Comparison of ENCODE assay signal across 27 cellular contexts in the genomic region with DNA sequence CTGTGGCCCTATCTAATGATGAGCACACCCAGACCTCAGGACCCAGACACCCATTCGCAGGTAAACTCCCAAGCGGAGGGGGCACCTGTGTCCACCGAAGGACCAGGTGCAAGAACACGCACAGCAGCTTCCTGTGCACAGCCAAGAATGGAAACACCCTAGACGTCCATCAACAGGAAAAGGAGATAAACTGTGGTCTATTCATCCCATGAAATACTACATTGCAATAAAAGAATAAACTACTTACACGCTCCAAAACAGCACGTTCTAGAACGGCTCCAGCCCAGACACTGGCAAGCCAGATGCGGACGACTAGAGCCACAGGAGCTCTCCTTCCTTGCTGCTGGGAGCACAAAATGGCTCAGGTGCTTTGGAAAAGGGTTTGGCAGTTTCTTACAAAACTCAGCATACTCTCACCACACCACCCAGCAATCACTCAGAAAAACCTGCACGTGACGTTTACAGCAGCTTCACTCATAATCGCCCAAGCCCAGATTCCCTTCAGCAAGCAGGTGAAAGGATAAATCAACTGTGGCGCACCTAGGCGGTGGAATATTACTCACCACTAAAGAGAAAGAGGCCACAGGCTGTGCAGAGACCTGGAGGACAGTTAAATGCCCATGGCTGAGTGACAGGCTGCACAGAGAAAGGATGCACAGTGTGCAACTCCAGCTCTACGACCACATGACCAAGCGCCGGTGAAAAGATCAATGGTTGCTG. TPM values are rescaled to one million over a fixed set of nuclear protein-coding genes. Genes with fewer than 3 reads are reported as not detected.
"Had no signal": no experiment of that assay in that cellular context is flagged by ENCODE, and none has a peak within 500 bp of the region (broad histone marks: within the 10 kb centered on the region; RNA-seq: fewer than 3 reads in every experiment).

No MANE protein-coding gene starts in this region.

- H3K36me3 ChIP-seq: cardiac muscle cell had no signal

- H3K9ac ChIP-seq: SK-N-SH had no signal

- H3K4me2 ChIP-seq: SK-N-SH had no signal

- ATAC-seq: activated CD8-positive, alpha-beta T cell treated with anti-CD3 and anti-CD28 coated beads for 36 hours; activated T-cell treated with anti-CD3 and anti-CD28 coated beads, Interleukin-2, amount 50 U/mL, for 72 hours; activated T-helper 17 cell treated with anti-CD3 and anti-CD28 coated beads, Interleukin-2, amount 50 U/mL, for 72 hours; Panc1 had no signal

- H3K27me3 ChIP-seq: cardiac muscle cell, SJCRH30 had no signal

- DNase-seq: activated CD4-positive, alpha-beta T cell treated with anti-CD3 and anti-CD28 coated beads, Interleukin-2, amount 10 ng/mL, durations not matched to agents 24 days and 14 days; activated CD4-positive, alpha-beta T cell treated with anti-CD3 and anti-CD28 coated beads, Interleukin-2, amount 50 U/mL, for 4 hours; activated CD8-positive, alpha-beta T cell treated with anti-CD3 and anti-CD28 coated beads for 36 hours; activated effector memory CD4-positive, alpha-beta T cell treated with anti-CD3 and anti-CD28 coated beads, Interleukin-2, amount 50 U/mL, for 16 hours; activated naive CD4-positive, alpha-beta T cell; activated naive CD4-positive, alpha-beta T cell treated with anti-CD3 and anti-CD28 coated beads, Interleukin-2, amount 50 U/mL, for 16 hours; activated naive CD8-positive, alpha-beta T cell treated with anti-CD3 and anti-CD28 coated beads for 36 hours; activated T-cell treated with anti-CD3 and anti-CD28 coated beads, Interleukin-2, amount 50 U/mL, for 1 hour; activated T-cell treated with anti-CD3 and anti-CD28 coated beads, Interleukin-2, amount 50 U/mL, for 72 hours; amniotic stem cell; aorta; NCI-H1105; NCI-H1417 treated with DMSO at 0.1 percent for 48 hours; NCI-H187 treated with DMSO at 0.1 percent for 48 hours; NCI-H2081; NCI-H2171 treated with DMSO at 0.1 percent for 48 hours; NCI-H226; NCI-H446 treated with DMSO at 0.1 percent for 48 hours; NCI-H524; NCI-H69; SHP77; SJCRH30; SK-N-SH had no signal

- FAIRE-seq: TTC549 had no signal

- H3K27ac ChIP-seq: cardiac muscle cell, SJCRH30 had no signal

- H3K9me3 ChIP-seq: SJCRH30, SK-N-SH had no signal

- H3K4me3 ChIP-seq: cardiac muscle cell, SJCRH30 had no signal

RNA-seq across cellular contexts. Expression of a gene that starts 31.5 kb away (rescaled TPM):
- total RNA-seq: SJCRH30 had no signal
